1 cellular context compared by ENCODE assay signal in genomic region chr1:100713636-100714035, GRCh38.
TF ChIP-seq lines count a peak whose summit lies in the region.

No MANE protein-coding gene starts in this region.

TF ChIP-seq in HepG2, 621 proteins besides CTCF, POLR2A, EP300 and RAD21 (continued from another document):
- TF ChIP-seq, protein P1, sequence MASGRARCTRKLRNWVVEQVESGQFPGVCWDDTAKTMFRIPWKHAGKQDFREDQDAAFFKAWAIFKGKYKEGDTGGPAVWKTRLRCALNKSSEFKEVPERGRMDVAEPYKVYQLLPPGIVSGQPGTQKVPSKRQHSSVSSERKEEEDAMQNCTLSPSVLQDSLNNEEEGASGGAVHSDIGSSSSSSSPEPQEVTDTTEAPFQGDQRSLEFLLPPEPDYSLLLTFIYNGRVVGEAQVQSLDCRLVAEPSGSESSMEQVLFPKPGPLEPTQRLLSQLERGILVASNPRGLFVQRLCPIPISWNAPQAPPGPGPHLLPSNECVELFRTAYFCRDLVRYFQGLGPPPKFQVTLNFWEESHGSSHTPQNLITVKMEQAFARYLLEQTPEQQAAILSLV (CRISPR knock-in tag; IDR thresholded peaks at IDR 0.05; ENCODE audit: borderline replicate concordance): no peak
- TF ChIP-seq ZNF230 (CRISPR knock-in tag; IDR thresholded peaks at IDR 0.05): no peak
- TF ChIP-seq CREB1 (IDR thresholded peaks at IDR 0.05): no peak
- no peak for TF ChIP-seq CREB1 (CRISPR knock-in tag; IDR thresholded peaks at IDR 0.05)
- no peak for TF ChIP-seq ZNF280D (CRISPR knock-in tag; IDR thresholded peaks at IDR 0.05)
- TF ChIP-seq SIX4 (CRISPR knock-in tag; IDR thresholded peaks at IDR 0.05): no peak
- TF ChIP-seq IRX3 (CRISPR knock-in tag; IDR thresholded peaks at IDR 0.05; ENCODE audit: borderline replicate concordance, low read depth): no peak
- TF ChIP-seq, protein P2, sequence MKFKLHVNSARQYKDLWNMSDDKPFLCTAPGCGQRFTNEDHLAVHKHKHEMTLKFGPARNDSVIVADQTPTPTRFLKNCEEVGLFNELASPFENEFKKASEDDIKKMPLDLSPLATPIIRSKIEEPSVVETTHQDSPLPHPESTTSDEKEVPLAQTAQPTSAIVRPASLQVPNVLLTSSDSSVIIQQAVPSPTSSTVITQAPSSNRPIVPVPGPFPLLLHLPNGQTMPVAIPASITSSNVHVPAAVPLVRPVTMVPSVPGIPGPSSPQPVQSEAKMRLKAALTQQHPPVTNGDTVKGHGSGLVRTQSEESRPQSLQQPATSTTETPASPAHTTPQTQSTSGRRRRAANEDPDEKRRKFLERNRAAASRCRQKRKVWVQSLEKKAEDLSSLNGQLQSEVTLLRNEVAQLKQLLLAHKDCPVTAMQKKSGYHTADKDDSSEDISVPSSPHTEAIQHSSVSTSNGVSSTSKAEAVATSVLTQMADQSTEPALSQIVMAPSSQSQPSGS (CRISPR knock-in tag; IDR thresholded peaks at IDR 0.05): no peak
- no peak for TF ChIP-seq GFI1 (CRISPR knock-in tag; IDR thresholded peaks at IDR 0.05; ENCODE audit: borderline replicate concordance)
- TF ChIP-seq KMT2B (CRISPR knock-in tag; IDR thresholded peaks at IDR 0.05): no peak
- TF ChIP-seq ZSCAN22 (CRISPR knock-in tag; IDR thresholded peaks at IDR 0.05): no peak
- no peak for TF ChIP-seq ZKSCAN1 (IDR thresholded peaks at IDR 0.05; ENCODE audit: low read length)
- TF ChIP-seq MEIS2 (CRISPR knock-in tag; IDR thresholded peaks at IDR 0.05): no peak
TF ChIP-seq in HepG2: peak in this region for 0.
